Comparison of ENCODE assay signal across 2 cellular contexts in the genomic region with DNA sequence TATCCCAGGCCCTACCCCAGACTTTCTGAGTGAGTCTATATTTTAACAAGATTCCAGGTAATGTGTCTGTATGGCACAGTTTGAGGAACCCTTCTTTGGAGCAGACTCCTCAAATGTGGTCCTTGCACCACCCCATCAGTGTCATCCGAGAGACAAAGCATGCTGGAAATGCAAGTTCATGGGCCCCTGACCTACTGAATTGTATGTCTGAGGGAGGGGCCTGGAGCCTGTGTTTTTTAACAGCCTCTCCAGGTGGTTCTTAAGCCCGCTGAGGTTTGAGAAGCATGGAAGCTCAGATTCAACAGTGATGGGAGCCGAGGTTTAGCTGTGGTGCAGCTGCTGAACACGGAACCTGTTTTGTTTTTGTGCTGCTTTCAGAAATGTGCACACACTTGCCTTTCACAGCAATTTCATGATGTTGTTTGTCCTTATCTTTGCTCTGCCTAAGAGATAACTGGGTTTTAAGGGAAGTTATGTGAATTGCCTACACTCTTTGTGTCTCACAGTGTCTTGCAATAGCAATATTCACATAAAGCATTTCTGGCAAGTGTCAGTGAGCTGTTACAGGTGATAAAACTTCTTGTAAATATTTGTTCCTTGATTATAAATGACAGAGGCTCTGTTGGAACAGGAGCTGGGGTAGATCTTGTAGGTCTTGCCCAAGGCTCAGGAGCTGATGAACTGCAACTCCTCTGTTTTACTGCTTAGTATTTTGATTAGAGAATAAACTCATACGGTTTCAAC.
TF ChIP-seq lines count a peak whose summit lies in the region.

No MANE protein-coding gene starts in this region.

TF ChIP-seq in K562, 482 proteins besides CTCF, POLR2A, EP300 and RAD21:
- TF ChIP-seq CTBP1 (IDR thresholded peaks at IDR 0.05; ENCODE audit: borderline replicate concordance) (peak; percentile 47; the same call in 1 of the 2 replicates), NR2C1 (IDR thresholded peaks at IDR 0.05) (no peak), NR2C1 (tag; IDR thresholded peaks at IDR 0.05) (no peak)

TF ChIP-seq in HEK293T, 16 proteins besides CTCF, POLR2A, EP300 and RAD21:
- TF ChIP-seq ELF4 (IDR thresholded peaks at IDR 0.05) (no peak), SP1 (IDR thresholded peaks at IDR 0.05) (no peak), TARDBP (IDR thresholded peaks at IDR 0.05) (no peak), FOXM1 (IDR thresholded peaks at IDR 0.05; ENCODE audit: borderline replicate concordance) (no peak), BHLHE40 (IDR thresholded peaks at IDR 0.05; ENCODE audit: borderline replicate concordance) (no peak), FOXK2 (IDR thresholded peaks at IDR 0.05) (no peak), ARNT (IDR thresholded peaks at IDR 0.05) (no peak), SUZ12 (IDR thresholded peaks at IDR 0.05) (no peak)
